Comparison of ENCODE assay signal across 1 cellular context in genomic region chr10:117663750-117664149, GRCh38.
TF ChIP-seq lines count a peak whose summit lies in the region.

No MANE protein-coding gene starts in this region.

TF ChIP-seq in GM12878, 131 proteins besides CTCF, POLR2A, EP300 and RAD21 (continued from another document):
- peak; percentile 77 for TF ChIP-seq FOXM1 (IDR thresholded peaks at IDR 0.05; ENCODE audit: low read depth, low read length)
- peak; percentile 19; the same call in 1 of the 2 replicates for TF ChIP-seq PKNOX1 (IDR thresholded peaks at IDR 0.05)
- TF ChIP-seq SREBF2 (IDR thresholded peaks at IDR 0.05; ENCODE audit: low read length): no peak
- peak; percentile 66; the same call in 1 of the 2 replicates for TF ChIP-seq PAX5 (IDR thresholded peaks at IDR 0.05; ENCODE audit: borderline replicate concordance, low read depth, low read length)
- TF ChIP-seq NR2C2 (IDR thresholded peaks at IDR 0.05; ENCODE audit: borderline replicate concordance, control insufficient read depth, insufficient read length, low read depth): no peak
- peak; percentile 95 for TF ChIP-seq ATF2 (IDR thresholded peaks at IDR 0.05; ENCODE audit: low read length)
- no peak for TF ChIP-seq RFX5 (IDR thresholded peaks at IDR 0.05; ENCODE audit: low read depth, low read length)
- no peak for TF ChIP-seq LARP7 (IDR thresholded peaks at IDR 0.05)
- TF ChIP-seq PBX3 (IDR thresholded peaks at IDR 0.05; ENCODE audit: insufficient replicate concordance, low read depth, low read length): peak; percentile 44
- TF ChIP-seq RB1 (IDR thresholded peaks at IDR 0.05; ENCODE audit: borderline replicate concordance): no peak
- TF ChIP-seq RBBP5 (conservative IDR thresholded peaks at IDR 0.05): no peak
- no peak for TF ChIP-seq ZZZ3 (IDR thresholded peaks at IDR 0.05; ENCODE audit: control insufficient read depth, insufficient read length, low read depth)
- no peak for TF ChIP-seq CHD4 (IDR thresholded peaks at IDR 0.05)
- no peak for TF ChIP-seq EGR1 (IDR thresholded peaks at IDR 0.05; ENCODE audit: borderline replicate concordance in 1 of 2, low read depth in 2 of 2, low read length in 2 of 2)
- TF ChIP-seq BCL3 (IDR thresholded peaks at IDR 0.05; ENCODE audit: borderline replicate concordance, insufficient read depth, low read depth, low read length, poor library complexity, severe bottlenecking): peak; percentile 95
- no peak for TF ChIP-seq KLF5 (IDR thresholded peaks at IDR 0.05; ENCODE audit: partially characterized antibody)
- TF ChIP-seq BCLAF1 (IDR thresholded peaks at IDR 0.05): no peak
- TF ChIP-seq SUZ12 (IDR thresholded peaks at IDR 0.05; ENCODE audit: unreplicated experiment): no peak
- TF ChIP-seq MYB (IDR thresholded peaks at IDR 0.05; ENCODE audit: borderline replicate concordance, low read depth, low read length): no peak
- peak; percentile 75; the same call in 1 of the 2 replicates for TF ChIP-seq MXI1 (IDR thresholded peaks at IDR 0.05; ENCODE audit: low read depth, low read length)
- TF ChIP-seq SRF (IDR thresholded peaks at IDR 0.05; ENCODE audit: low read depth in 2 of 2, low read length in 2 of 2): 0 out of 4 replicates have a peak, but pooled peaks of 1 of the 2 experiments have one; percentile 33
- TF ChIP-seq ZBTB4 (CRISPR knock-in tag; IDR thresholded peaks at IDR 0.05): no peak
- TF ChIP-seq EED (IDR thresholded peaks at IDR 0.05; ENCODE audit: low read depth): 0 out of 2 replicates have a peak, but pooled peaks have one; percentile 43
- TF ChIP-seq CEBPZ (IDR thresholded peaks at IDR 0.05; ENCODE audit: low read depth, low read length): no peak
- TF ChIP-seq CBFB (IDR thresholded peaks at IDR 0.05; ENCODE audit: low read depth): 0 out of 2 replicates have a peak, but pooled peaks have one; percentile 32
- TF ChIP-seq CUX1 (IDR thresholded peaks at IDR 0.05; ENCODE audit: insufficient replicate concordance, low read depth, low read length): peak; percentile 86
- TF ChIP-seq TBL1XR1 (IDR thresholded peaks at IDR 0.05; ENCODE audit: low read depth, low read length): peak; percentile 69; the same call in 1 of the 2 replicates
- TF ChIP-seq SMARCA5 (IDR thresholded peaks at IDR 0.05): no peak
- TF ChIP-seq ZNF207 (IDR thresholded peaks at IDR 0.05; ENCODE audit: borderline replicate concordance): no peak
- TF ChIP-seq ZNF24 (IDR thresholded peaks at IDR 0.05): peak; percentile 82; the same call in 1 of the 2 replicates
- TF ChIP-seq NBN (IDR thresholded peaks at IDR 0.05): no peak
- peak; percentile 31; the same call in 1 of the 2 replicates for TF ChIP-seq ZBED1 (IDR thresholded peaks at IDR 0.05; ENCODE audit: borderline replicate concordance)
- TF ChIP-seq STAT3 (IDR thresholded peaks at IDR 0.05; ENCODE audit: low read depth, low read length): 0 out of 2 replicates have a peak, but pooled peaks have one; percentile 19
